In the genomic region with DNA sequence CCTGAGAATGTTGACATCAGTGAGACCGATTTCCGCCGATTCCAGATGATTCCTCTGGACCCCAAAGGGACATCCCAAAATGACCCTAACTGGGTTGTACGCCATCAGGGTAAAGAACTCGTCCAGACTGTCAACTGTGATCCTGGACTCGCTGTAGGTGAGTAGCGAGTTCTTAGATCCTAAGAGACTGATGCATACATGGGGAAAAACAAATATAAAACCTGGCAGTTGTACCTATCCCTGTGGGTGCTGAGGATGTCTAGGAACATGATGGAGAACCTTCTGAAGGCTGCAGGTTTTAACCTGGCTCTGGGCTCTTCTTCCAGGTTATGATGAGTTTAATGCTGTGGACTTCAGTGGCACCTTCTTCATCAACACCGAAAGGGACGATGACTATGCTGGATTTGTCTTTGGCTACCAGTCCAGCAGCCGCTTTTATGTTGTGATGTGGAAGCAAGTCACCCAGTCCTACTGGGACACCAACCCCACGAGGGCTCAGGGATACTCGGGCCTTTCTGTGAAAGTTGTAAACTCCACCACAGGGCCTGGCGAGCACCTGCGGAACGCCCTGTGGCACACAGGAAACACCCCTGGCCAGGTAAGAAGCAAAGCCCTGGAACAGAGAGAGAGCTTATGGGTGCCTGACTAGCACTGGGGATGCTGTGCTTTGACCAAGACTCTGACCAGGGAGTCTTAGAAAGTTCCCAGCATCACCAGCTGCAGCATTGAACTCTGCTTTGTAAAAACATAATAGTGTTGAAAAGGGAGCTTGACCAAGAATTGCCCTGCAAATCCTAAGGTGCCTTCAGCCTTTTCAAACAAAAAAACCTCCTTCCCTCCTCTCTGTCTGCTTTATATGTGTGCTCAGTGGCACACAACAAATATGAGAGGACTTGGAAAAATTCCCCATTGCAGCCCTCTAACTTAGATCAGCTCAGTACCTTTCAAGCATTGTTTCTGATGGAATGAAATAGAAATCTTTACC, we compare ENCODE assay signal across 1 cellular context.
TF ChIP-seq lines count a peak whose summit lies in the region.

No MANE protein-coding gene starts in this region.

TF ChIP-seq in IMR-90, 13 proteins besides CTCF, POLR2A, EP300 and RAD21:
- TF ChIP-seq, protein P1, sequence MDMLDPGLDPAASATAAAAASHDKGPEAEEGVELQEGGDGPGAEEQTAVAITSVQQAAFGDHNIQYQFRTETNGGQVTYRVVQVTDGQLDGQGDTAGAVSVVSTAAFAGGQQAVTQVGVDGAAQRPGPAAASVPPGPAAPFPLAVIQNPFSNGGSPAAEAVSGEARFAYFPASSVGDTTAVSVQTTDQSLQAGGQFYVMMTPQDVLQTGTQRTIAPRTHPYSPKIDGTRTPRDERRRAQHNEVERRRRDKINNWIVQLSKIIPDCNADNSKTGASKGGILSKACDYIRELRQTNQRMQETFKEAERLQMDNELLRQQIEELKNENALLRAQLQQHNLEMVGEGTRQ (IDR thresholded peaks at IDR 0.05; ENCODE audit: low read depth, low read length): peak; percentile 46; the same call in 1 of the 2 replicates
- TF ChIP-seq NFE2L2 (IDR thresholded peaks at IDR 0.05; ENCODE audit: low read depth, low read length) (no peak), RFX5 (IDR thresholded peaks at IDR 0.05; ENCODE audit: low read depth, low read length) (no peak)
